9 cellular contexts compared by ENCODE assay signal in genomic region chr4:4995103-4995761, GRCh38. TPM values are rescaled to one million over a fixed set of nuclear protein-coding genes. Genes with fewer than 3 reads are reported as not detected.
DNase-seq lines count a peak whose midpoint lies in the region; ATAC-seq and TF ChIP-seq lines count a peak whose summit lies in the region.
"Had no signal": no experiment of that assay in that cellular context is flagged by ENCODE, and none has a peak within 500 bp of the region (broad histone marks: within the 10 kb centered on the region; RNA-seq: fewer than 3 reads in every experiment).

No MANE protein-coding gene starts in this region.

- H3K4ac ChIP-seq in IMR-90 (ENCODE audit: low read depth, low read length), result peak overlapping the region; percentile 46; the same call in 1 of the 2 replicates

- H3K4me3 Mint-ChIP-seq in brain, result no peak overlapping the region
- H3K4me3 Mint-ChIP-seq: T-helper 1 cell treated with Interleukin-12 subunit alpha and Interleukin-12 subunit beta and Interleukin-4 antibody, amounts not matched to agents 30 μg/mL and 1 μg/mL, for 36 hours had no signal

- peak; percentile 86 for TF ChIP-seq CTCF in IMR-90 (conservative IDR thresholded peaks at IDR 0.05; ENCODE audit: low read depth, low read length)
- TF ChIP-seq CTCF in brain (conservative IDR thresholded peaks at IDR 0.05), result peak; percentile 86 to 94

- H3K27ac Mint-ChIP-seq in brain, result peak overlapping the region in 2 of 5 experiments; percentile 34 to 39
- H3K27ac Mint-ChIP-seq: T-helper 1 cell treated with Interleukin-12 subunit alpha and Interleukin-12 subunit beta and Interleukin-4 antibody, amounts not matched to agents 30 μg/mL and 1 μg/mL, for 36 hours had no signal

- peak overlapping the region; percentile 6; the same call in 1 of the 2 replicates for H2AK5ac ChIP-seq in IMR-90 (ENCODE audit: low read depth, low read length)

- H2BK20ac ChIP-seq in IMR-90 (ENCODE audit: low read depth, low read length), result peak overlapping the region; percentile 38

- no peak overlapping the region for H2BK15ac ChIP-seq in IMR-90 (ENCODE audit: low read depth, low read length)

- no peaks in the 10 kb centered on the region for H3K9me3 Mint-ChIP-seq in brain
- H3K9me3 Mint-ChIP-seq: T-helper 1 cell treated with Interleukin-12 subunit alpha and Interleukin-12 subunit beta and Interleukin-4 antibody, amounts not matched to agents 30 μg/mL and 1 μg/mL, for 36 hours had no signal

- BruUV-seq in IMR-90 (replicated peaks; lab: Mats Ljungman, UMichigan), result no TSS peak

- ATAC-seq in GM19043 (IDR thresholded peaks at IDR 0.05; ENCODE audit: low read depth, unreplicated experiment) (peak; percentile 59), IMR-90 (ENCODE audit: low read depth) (peak; percentile 83)

- DNase-seq in C1 segment of cervical spinal cord (lab: John Stamatoyannopoulos, UW), result peak in 8 of 14 donors; percentile 5 to 57 (median 32)
- DNase-seq in IMR-90, result peak; percentile 58
- DNase-seq in SK-MEL-5 (ENCODE audit: low read depth, low spot score), result peak; percentile 76
- DNase-seq in iPS-NIHi7 (ENCODE audit: extremely low spot score), result peak; percentile 93
- DNase-seq in smooth muscle cell of the brain vasculature (ENCODE audit: low read depth, low spot score), result peak; percentile 26
- no peak for DNase-seq in effector CD8-positive, alpha-beta T cell (lab: John Stamatoyannopoulos, UW)

- no peak overlapping the region for H3K56ac ChIP-seq in IMR-90 (ENCODE audit: extremely low read depth, insufficient read depth, low read length)

- peak overlapping the region; percentile 81 for H2AFZ ChIP-seq in IMR-90 (replicated peaks; ENCODE audit: low read length, poor library complexity)

- dilution Hi-C loops in IMR-90 (cut with HindIII; ENCODE audit: low sequenced_read_pairs, unreplicated experiment), result no loop called here

- H4K20me1 ChIP-seq in IMR-90 (ENCODE audit: insufficient read depth, low read length), result no peaks in the 10 kb centered on the region

- H3K79me1 ChIP-seq in IMR-90 (ENCODE audit: low read depth in 1 of 2, low read length in 2 of 2), result no peaks in the 10 kb centered on the region

- TF ChIP-seq RAD21 in IMR-90 (IDR thresholded peaks at IDR 0.05; ENCODE audit: low read length), result peak; percentile 92

- no CpG with 5 or more reads among the region's 18 CpGs for WGBS in IMR-90 (ENCODE audit: extremely low coverage in 2 of 2, insufficient read length in 1 of 2), 2 experiments

- no peaks in the 10 kb centered on the region; the same call in 1 of the 2 replicates for H3K27me3 ChIP-seq in IMR-90 (ENCODE audit: control insufficient read depth, insufficient read depth, low read length)

- H3K14ac ChIP-seq in IMR-90 (replicated peaks; ENCODE audit: low read depth, low read length), result no peak overlapping the region

- H2BK120ac ChIP-seq in IMR-90 (ENCODE audit: low read depth, low read length), result peak overlapping the region; percentile 53

- H3K4me1 Mint-ChIP-seq in brain, result peaks cover 14% of the 10 kb centered on the region

- no peak overlapping the region for H3K27ac ChIP-seq in IMR-90 (ENCODE audit: insufficient read depth, low read length)

- no peak overlapping the region; the same call in 1 of the 2 replicates for H4K5ac ChIP-seq in IMR-90 (ENCODE audit: low read depth, low read length)

- H2BK5ac ChIP-seq in IMR-90 (ENCODE audit: low read depth, low read length, poor library complexity, severe bottlenecking), result no peak overlapping the region

- H4K91ac ChIP-seq in IMR-90 (ENCODE audit: insufficient read depth, low read depth, low read length), result 0 out of 2 replicates have a peak overlapping the region, but pooled peaks have one; percentile 38

- H2AK9ac ChIP-seq in IMR-90 (replicated peaks; ENCODE audit: low read depth, low read length, poor library complexity), result peak overlapping the region; percentile 90

- H3K18ac ChIP-seq in IMR-90 (ENCODE audit: low read depth, low read length), result no peak overlapping the region

- peaks cover 13% of the 10 kb centered on the region for H3K27me3 Mint-ChIP-seq in brain

- no peaks in the 10 kb centered on the region for H3K9me3 ChIP-seq in IMR-90 (ENCODE audit: control insufficient read depth, insufficient read depth, low read length)

- H3K36me3 ChIP-seq in IMR-90 (ENCODE audit: control insufficient read depth, insufficient read depth, low read length), result no peaks in the 10 kb centered on the region

- POLR2A ChIA-PET in IMR-90 (lab: Charles Lee; ENCODE audit: unreplicated experiment), result no interaction called here

- intact Hi-C loops in IMR-90 (cut with micrococcal nuclease), result loop anchor here (1.0 to 10.0 kb wide), 7 partner anchors 55 to 818 kb away; no protein-coding TSS in a partner anchor

- no peak overlapping the region for H3K4me3 ChIP-seq in IMR-90 (ENCODE audit: insufficient read depth, low read depth, low read length)

- no peaks in the 10 kb centered on the region for H3K36me3 Mint-ChIP-seq in brain

- TF ChIP-seq POLR2A in IMR-90 (IDR thresholded peaks at IDR 0.05; ENCODE audit: low read depth, low read length), result 0 out of 2 replicates have a peak, but pooled peaks have one; percentile 20

- H3K9me1 ChIP-seq in IMR-90 (ENCODE audit: insufficient read depth, low read length), result peaks cover 4% of the 10 kb centered on the region; the same call in 1 of the 2 replicates

- no peak overlapping the region; the same call in 1 of the 2 replicates for H3K9ac ChIP-seq in IMR-90 (ENCODE audit: low read depth, low read length)

- H3K4me1 ChIP-seq in IMR-90 (ENCODE audit: control insufficient read depth, insufficient read depth, low read length), result peaks cover 12% of the 10 kb centered on the region

- peak overlapping the region in 1 of 2 experiments; percentile 56; a peak in 1 of 4 replicates for H4K8ac ChIP-seq in IMR-90 (ENCODE audit: low read depth in 2 of 2, low read length in 2 of 2)

- H3K23ac ChIP-seq in IMR-90 (ENCODE audit: low read depth, low read length), result no peak overlapping the region

- in situ Hi-C loops in IMR-90 (cut with MboI; ENCODE audit: low sequenced_read_pairs) (loop anchor here (5.0 to 10.0 kb wide), 3 partner anchors 147 to 510 kb away; no protein-coding TSS in a partner anchor), SK-MEL-5 (cut with HindIII; ENCODE audit: low pct_unique_long_range_greater_than_20kb, low sequenced_read_pairs) (no loop called here)

- H3K4me2 ChIP-seq in IMR-90 (ENCODE audit: low read depth, low read length), result no peak overlapping the region

- CTCF ChIA-PET in IMR-90 (lab: Yijun Ruan, JAX), result interaction anchor here (0.6 kb wide), 1 partner anchor 106 kb away, joined by 3 read pairs; no protein-coding TSS in a partner anchor

TF ChIP-seq in IMR-90, 13 proteins besides CTCF, POLR2A, EP300 and RAD21:
- TF ChIP-seq FOS (IDR thresholded peaks at IDR 0.05; ENCODE audit: low read depth, low read length), result no peak
- TF ChIP-seq MAFK (IDR thresholded peaks at IDR 0.05; ENCODE audit: low read depth, low read length), result no peak
- no peak for TF ChIP-seq CHD1 (IDR thresholded peaks at IDR 0.05; ENCODE audit: low read depth, low read length)
- no peak for TF ChIP-seq MAZ (IDR thresholded peaks at IDR 0.05; ENCODE audit: borderline replicate concordance, low read depth, low read length)
- peak; percentile 77 for TF ChIP-seq SMC3 (IDR thresholded peaks at IDR 0.05; ENCODE audit: low read depth, low read length)
- TF ChIP-seq CEBPB (IDR thresholded peaks at IDR 0.05; ENCODE audit: low read depth, low read length), result no peak

RNA-seq across cellular contexts. Expression of gene CYTL1, which starts 24.0 kb away (rescaled TPM):
- total RNA-seq in IMR-90 (2012; rRNA removed), result 1.3 and 1.4 TPM in 2 replicates
- polyA plus RNA-seq in IMR-90 (2012; rRNA removed) (5.8 and 7.4 TPM in 2 replicates), brain (ENCODE audit: insufficient read depth, low read depth, low replicate concordance) (1.8 TPM)
- 2.9 and 20.0 TPM in 2 replicates for polyA plus RNA-seq in IMR-90 (2012; cell fraction: cytosol; rRNA removed)
- 1.0 and 5.5 TPM in 2 replicates for polyA plus RNA-seq in IMR-90 (2012; cell fraction: nucleus; rRNA removed; ENCODE audit: low replicate concordance)
- 0.35 TPM in 1 of 2 replicates, not detected in the other for total RNA-seq in SK-MEL-5 (2014; rRNA removed; shearing (Covaris generic))
- 0.48 and 3.3 TPM in 2 replicates for polyA plus RNA-seq in SK-MEL-5 (2015; cell fraction: cytosol; rRNA removed)
- polyA plus RNA-seq in SK-MEL-5 (2015; cell fraction: nucleus; rRNA removed), result not detected in 2 replicates

RNA-seq across cellular contexts. Expression of gene STK32B, which starts 56.0 kb away (rescaled TPM):
- 5.8 and 6.3 TPM in 2 replicates for total RNA-seq in IMR-90 (2012; rRNA removed)
- 5.3 and 5.5 TPM in 2 replicates for polyA plus RNA-seq in IMR-90 (2012; rRNA removed)
- 3.4 and 3.9 TPM in 2 replicates for polyA plus RNA-seq in IMR-90 (2012; cell fraction: cytosol; rRNA removed)
- 5.2 and 6.8 TPM in 2 replicates for polyA plus RNA-seq in IMR-90 (2012; cell fraction: nucleus; rRNA removed; ENCODE audit: low replicate concordance)
- 3.1 and 3.7 TPM in 2 replicates for total RNA-seq in SK-MEL-5 (2014; rRNA removed; shearing (Covaris generic))
- polyA plus RNA-seq in SK-MEL-5 (2015; cell fraction: cytosol; rRNA removed), result 5.7 and 6.6 TPM in 2 replicates
- 3.2 and 11.3 TPM in 2 replicates for polyA plus RNA-seq in SK-MEL-5 (2015; cell fraction: nucleus; rRNA removed)
- polyA plus RNA-seq in brain (ENCODE audit: insufficient read depth, low read depth, low replicate concordance), result 18.0 TPM
